In genomic region chr2:11580697-11581096, GRCh38 we compare ENCODE assay signal across 25 cellular contexts.
"Had no signal": no experiment of that assay in that cellular context is flagged by ENCODE, and none has a peak within 500 bp of the region (broad histone marks: within the 10 kb centered on the region; RNA-seq: fewer than 3 reads in every experiment).

No MANE protein-coding gene starts in this region.

- H3K27me3 ChIP-seq: ascending aorta, cardiac muscle cell, SJCRH30 had no signal

- H3K4me1 ChIP-seq: ascending aorta had no signal

- H3K9me3 Mint-ChIP-seq: activated CD4-positive, alpha-beta memory T cell treated with anti-CD3 and anti-CD28 coated beads, Interleukin-2, amount 10 ng/mL, durations not matched to agents 7 days and 5 days; activated CD4-positive, alpha-beta T cell treated with anti-CD3 and anti-CD28 coated beads, Interleukin-2, amount 10 ng/mL, durations not matched to agents 7 days and 5 days; activated naive CD8-positive, alpha-beta T cell treated with anti-CD3 and anti-CD28 coated beads for 36 hours had no signal

- H3K36me3 Mint-ChIP-seq: activated CD8-positive, alpha-beta memory T cell treated with anti-CD3 and anti-CD28 coated beads, Interleukin-2, amount 10 ng/mL, durations not matched to agents 7 days and 5 days; activated naive CD8-positive, alpha-beta T cell treated with anti-CD3 and anti-CD28 coated beads for 36 hours had no signal

- DNase-seq: activated CD4-positive, alpha-beta memory T cell treated with anti-CD3 and anti-CD28 coated beads, Interleukin-2, amount 10 ng/mL, durations not matched to agents 7 days and 5 days; activated CD4-positive, alpha-beta T cell treated with anti-CD3 and anti-CD28 coated beads, Interleukin-2, amount 10 ng/mL, durations not matched to agents 7 days and 5 days; activated CD8-positive, alpha-beta memory T cell treated with anti-CD3 and anti-CD28 coated beads for 24 hours; activated CD8-positive, alpha-beta memory T cell treated with anti-CD3 and anti-CD28 coated beads, Interleukin-2, amount 10 ng/mL, durations not matched to agents 7 days and 5 days; activated CD8-positive, alpha-beta memory T cell treated with anti-CD3 and anti-CD28 coated beads, Interleukin-2, amount 50 U/mL, for 48 hours; activated effector memory CD4-positive, alpha-beta T cell treated with anti-CD3 and anti-CD28 coated beads, Interleukin-2, amount 50 U/mL, for 16 hours; activated naive CD4-positive, alpha-beta T cell; activated naive CD4-positive, alpha-beta T cell treated with anti-CD3 and anti-CD28 coated beads, Interleukin-2, amount 50 U/mL, for 16 hours; activated naive CD8-positive, alpha-beta T cell treated with anti-CD3 and anti-CD28 coated beads for 36 hours; activated T-cell treated with anti-CD3 and anti-CD28 coated beads, Interleukin-2, amount 50 U/mL, for 48 hours; amniotic stem cell; KBM-7; NCI-H1105; NCI-H1417 treated with DMSO at 0.1 percent for 48 hours; NCI-H187 treated with DMSO at 0.1 percent for 48 hours; NCI-H2081; NCI-H345; NCI-H524 treated with DMSO at 0.1 percent for 48 hours; SHP77; SJCRH30; T1000 had no signal

- H3K4me3 ChIP-seq: ascending aorta, cardiac muscle cell, SJCRH30 had no signal

- H3K4me3 Mint-ChIP-seq: activated CD4-positive, alpha-beta memory T cell treated with anti-CD3 and anti-CD28 coated beads, Interleukin-2, amount 10 ng/mL, durations not matched to agents 7 days and 5 days; activated CD4-positive, alpha-beta T cell treated with anti-CD3 and anti-CD28 coated beads, Interleukin-2, amount 10 ng/mL, durations not matched to agents 7 days and 5 days; activated CD8-positive, alpha-beta memory T cell treated with anti-CD3 and anti-CD28 coated beads, Interleukin-2, amount 10 ng/mL, durations not matched to agents 7 days and 5 days; activated naive CD8-positive, alpha-beta T cell treated with anti-CD3 and anti-CD28 coated beads for 36 hours had no signal

- H3K27me3 Mint-ChIP-seq: activated CD4-positive, alpha-beta T cell treated with anti-CD3 and anti-CD28 coated beads, Interleukin-2, amount 10 ng/mL, durations not matched to agents 7 days and 5 days; activated naive CD8-positive, alpha-beta T cell treated with anti-CD3 and anti-CD28 coated beads for 36 hours had no signal

- ATAC-seq: activated CD8-positive, alpha-beta memory T cell treated with anti-CD3 and anti-CD28 coated beads, Interleukin-2, amount 10 ng/mL, durations not matched to agents 7 days and 5 days; Panc1 had no signal

- H3K36me3 ChIP-seq: ascending aorta, SJCRH30 had no signal

- H3K27ac ChIP-seq: ascending aorta, cardiac muscle cell, SJCRH30, SK-N-MC had no signal

- H3K27ac Mint-ChIP-seq: activated CD4-positive, alpha-beta memory T cell treated with anti-CD3 and anti-CD28 coated beads, Interleukin-2, amount 10 ng/mL, durations not matched to agents 7 days and 5 days; activated CD4-positive, alpha-beta T cell treated with anti-CD3 and anti-CD28 coated beads, Interleukin-2, amount 10 ng/mL, durations not matched to agents 7 days and 5 days; activated CD8-positive, alpha-beta memory T cell treated with anti-CD3 and anti-CD28 coated beads, Interleukin-2, amount 10 ng/mL, durations not matched to agents 7 days and 5 days; activated naive CD8-positive, alpha-beta T cell treated with anti-CD3 and anti-CD28 coated beads for 36 hours had no signal

- H3K9me3 ChIP-seq: ascending aorta, SJCRH30 had no signal
